Comparison of ENCODE assay signal across 8 cellular contexts in the genomic region with DNA sequence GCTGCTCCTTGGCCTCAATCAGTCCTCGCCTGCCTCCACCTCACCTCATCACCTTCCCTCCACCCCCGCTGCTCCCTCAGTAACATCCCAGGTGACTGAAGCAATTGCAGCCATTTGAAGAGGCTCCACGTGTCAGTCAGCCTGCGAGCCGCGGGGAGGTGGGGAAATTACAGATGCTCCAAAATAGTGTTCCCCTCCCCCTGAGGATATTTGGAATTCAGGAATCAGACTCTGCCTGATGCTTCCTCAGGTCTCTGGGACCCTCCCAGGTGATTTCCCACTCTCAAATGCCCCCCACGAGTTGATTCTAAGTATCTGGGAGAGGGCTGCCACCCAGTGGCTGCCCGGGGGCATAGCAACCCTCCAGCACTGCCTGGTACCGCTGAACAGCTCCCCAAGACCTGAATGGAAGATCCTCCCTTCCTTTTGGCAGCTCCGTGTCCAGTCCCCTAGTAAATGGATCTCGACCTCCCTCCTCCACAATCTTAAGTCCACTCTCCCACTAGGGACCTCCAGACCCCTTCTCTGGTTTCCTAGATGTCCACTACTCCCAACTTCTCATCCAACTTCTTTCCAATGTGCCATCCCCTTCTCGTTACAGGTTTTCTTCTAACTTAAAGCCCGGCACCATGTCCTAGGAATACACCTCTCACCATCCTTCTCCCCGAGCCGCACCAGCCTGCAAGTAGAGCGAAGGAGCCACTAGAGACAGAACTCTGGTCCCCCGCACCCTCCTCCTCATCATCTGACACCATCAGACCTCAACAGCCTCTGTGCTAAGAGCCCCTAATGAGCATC. TPM values are rescaled to one million over a fixed set of nuclear protein-coding genes. Genes with fewer than 3 reads are reported as not detected.
A peak's percentile ranks its signal among the peaks of the same experiment; 100 is the strongest.
DNase-seq lines count a peak whose midpoint lies in the region; ATAC-seq lines count a peak whose summit lies in the region.

No MANE protein-coding gene starts in this region.

- ATAC-seq in GM18867 (IDR thresholded peaks at IDR 0.05; ENCODE audit: unreplicated experiment) (peak; percentile 46), GM19467 (IDR thresholded peaks at IDR 0.05; ENCODE audit: unreplicated experiment) (no peak)
- ATAC-seq in effector memory CD8-positive, alpha-beta T cell (replicated peaks), result peak; percentile 66
- ATAC-seq in stimulated activated naive B cell treated with anti-CD40 and anti-IgM and Interleukin-4, amounts not matched to agents 10 μg/mL and 1 μg/mL and 100 μg/mL, for 72 hours (replicated peaks), result peak; percentile 58 to 66

- peaks cover 24% of the 10 kb centered on the region for H3K4me1 Mint-ChIP-seq in activated CD4-positive, alpha-beta memory T cell treated with anti-CD3 and anti-CD28 coated beads for 36 hours (ENCODE audit: low read depth)
- H3K4me1 Mint-ChIP-seq in effector memory CD8-positive, alpha-beta T cell (ENCODE audit: low read depth in 2 of 2), result peaks cover 23 to 24% of the 10 kb centered on the region in 2 donors
- peaks cover 19 to 23% of the 10 kb centered on the region in 2 donors for H3K4me1 Mint-ChIP-seq in stimulated activated naive B cell treated with anti-CD40 and anti-IgM and Interleukin-4, amounts not matched to agents 10 μg/mL and 1 μg/mL and 100 μg/mL, for 72 hours

- H3K27me3 Mint-ChIP-seq in activated CD4-positive, alpha-beta memory T cell treated with anti-CD3 and anti-CD28 coated beads for 36 hours, result peaks cover 48% of the 10 kb centered on the region
- peaks cover 58 to 83% of the 10 kb centered on the region in 2 donors for H3K27me3 Mint-ChIP-seq in effector memory CD8-positive, alpha-beta T cell
- H3K27me3 Mint-ChIP-seq in stimulated activated naive B cell treated with anti-CD40 and anti-IgM and Interleukin-4, amounts not matched to agents 10 μg/mL and 1 μg/mL and 100 μg/mL, for 72 hours, result peaks cover 66 to 72% of the 10 kb centered on the region in 2 donors

- intact Hi-C loops in activated CD4-positive, alpha-beta memory T cell treated with anti-CD3 and anti-CD28 coated beads for 36 hours (cut with micrococcal nuclease), result loop anchor here (1.0 kb wide), 3 partner anchors 17 to 280 kb away; no protein-coding TSS in a partner anchor

- H3K9me3 Mint-ChIP-seq in activated CD4-positive, alpha-beta memory T cell treated with anti-CD3 and anti-CD28 coated beads for 36 hours, result no peaks in the 10 kb centered on the region
- H3K9me3 Mint-ChIP-seq in effector memory CD8-positive, alpha-beta T cell, result no peaks in the 10 kb centered on the region
- no peaks in the 10 kb centered on the region for H3K9me3 Mint-ChIP-seq in stimulated activated naive B cell treated with anti-CD40 and anti-IgM and Interleukin-4, amounts not matched to agents 10 μg/mL and 1 μg/mL and 100 μg/mL, for 72 hours

- POLR2A ChIA-PET in activated CD4-positive, alpha-beta memory T cell treated with anti-CD3 and anti-CD28 coated beads for 36 hours (lab: Charles Lee), result interaction anchor here (0.9 to 1.1 kb wide), 2 partner anchors 13 to 17 kb away, joined by 3 to 4 read pairs; no protein-coding TSS in a partner anchor

- in situ Hi-C loops in ACHN (cut with HindIII; ENCODE audit: low pct_ligation_motif_present, low pct_unique_long_range_greater_than_20kb, low sequenced_read_pairs), result loop anchor here (25.0 kb wide), 2 partner anchors 94 to 194 kb away; a partner anchor contains a TSS

- CTCF ChIA-PET in activated CD4-positive, alpha-beta memory T cell treated with anti-CD3 and anti-CD28 coated beads for 36 hours (lab: Charles Lee), result interaction anchor here (0.5 to 5.9 kb wide), 32 partner anchors 8 to 599 kb away, joined by 3 to 197 read pairs (median 4); a partner anchor contains a TSS

- no peak overlapping the region for H3K27ac Mint-ChIP-seq in activated CD4-positive, alpha-beta memory T cell treated with anti-CD3 and anti-CD28 coated beads for 36 hours
- no peak overlapping the region for H3K27ac Mint-ChIP-seq in effector memory CD8-positive, alpha-beta T cell
- no peak overlapping the region for H3K27ac Mint-ChIP-seq in stimulated activated naive B cell treated with anti-CD40 and anti-IgM and Interleukin-4, amounts not matched to agents 10 μg/mL and 1 μg/mL and 100 μg/mL, for 72 hours

- no peaks in the 10 kb centered on the region for H3K36me3 Mint-ChIP-seq in activated CD4-positive, alpha-beta memory T cell treated with anti-CD3 and anti-CD28 coated beads for 36 hours
- H3K36me3 Mint-ChIP-seq in effector memory CD8-positive, alpha-beta T cell (ENCODE audit: insufficient read depth), result peaks cover 3% of the 10 kb centered on the region
- no peaks in the 10 kb centered on the region for H3K36me3 Mint-ChIP-seq in stimulated activated naive B cell treated with anti-CD40 and anti-IgM and Interleukin-4, amounts not matched to agents 10 μg/mL and 1 μg/mL and 100 μg/mL, for 72 hours

- DNase-seq in ACHN (peak; percentile 70), NCI-H2227 treated with DMSO at 0.1 percent for 48 hours (lab: John Stamatoyannopoulos, UW) (peak; percentile 23), middle frontal gyrus (ENCODE audit: extremely low spot score, low spot score) (peak; percentile 36)
- DNase-seq in activated CD4-positive, alpha-beta memory T cell treated with anti-CD3 and anti-CD28 coated beads for 36 hours, result peak; percentile 71
- peak; percentile 41 to 58 (median 45) for DNase-seq in effector memory CD8-positive, alpha-beta T cell
- DNase-seq in stimulated activated naive B cell treated with anti-CD40 and anti-IgM and Interleukin-4, amounts not matched to agents 10 μg/mL and 1 μg/mL and 100 μg/mL, for 72 hours, result no peak

- peak overlapping the region; percentile 31 for H3K4me3 Mint-ChIP-seq in activated CD4-positive, alpha-beta memory T cell treated with anti-CD3 and anti-CD28 coated beads for 36 hours
- H3K4me3 Mint-ChIP-seq in effector memory CD8-positive, alpha-beta T cell, result peak overlapping the region; percentile 84 to 90
- H3K4me3 Mint-ChIP-seq in stimulated activated naive B cell treated with anti-CD40 and anti-IgM and Interleukin-4, amounts not matched to agents 10 μg/mL and 1 μg/mL and 100 μg/mL, for 72 hours, result peak overlapping the region; percentile 17 to 51

RNA-seq across cellular contexts. Expression of a gene that starts 1.4 kb away (rescaled TPM):
- 1 to 10 TPM; 1.1 to 1.6 TPM for total RNA-seq in activated CD4-positive, alpha-beta memory T cell treated with anti-CD3 and anti-CD28 coated beads for 36 hours

RNA-seq across cellular contexts. Expression of a gene that starts 29.1 kb away (rescaled TPM):
- 10 to 100 TPM; 56.1 to 56.3 TPM for total RNA-seq in activated CD4-positive, alpha-beta memory T cell treated with anti-CD3 and anti-CD28 coated beads for 36 hours

RNA-seq across cellular contexts. Expression of a gene that starts 30.7 kb away (rescaled TPM):
- 100 to 1,000 TPM; 145 to 152 TPM for total RNA-seq in activated CD4-positive, alpha-beta memory T cell treated with anti-CD3 and anti-CD28 coated beads for 36 hours

RNA-seq across cellular contexts. Expression of a gene that starts 47.8 kb away (rescaled TPM):
- under 1 TPM; 0.10 to 0.34 TPM for total RNA-seq in activated CD4-positive, alpha-beta memory T cell treated with anti-CD3 and anti-CD28 coated beads for 36 hours

RNA-seq across cellular contexts. Expression of a gene that starts 56.0 kb away (rescaled TPM):
- 10 to 100 TPM; 46.1 to 48.7 TPM for total RNA-seq in activated CD4-positive, alpha-beta memory T cell treated with anti-CD3 and anti-CD28 coated beads for 36 hours

Comparison
In these comparisons a context has a peak if more than half of its experiments do, and no peak if none do; other contexts are left out.
1. H3K4me3 Mint-ChIP-seq: peak in every context shown above with its lines; median percentile 87 in effector memory CD8-positive, alpha-beta T cell; 34 in stimulated activated naive B cell treated with anti-CD40 and anti-IgM and Interleukin-4, amounts not matched to agents 10 μg/mL and 1 μg/mL and 100 μg/mL, for 72 hours; 31 in activated CD4-positive, alpha-beta memory T cell treated with anti-CD3 and anti-CD28 coated beads for 36 hours.